In the genomic region with DNA sequence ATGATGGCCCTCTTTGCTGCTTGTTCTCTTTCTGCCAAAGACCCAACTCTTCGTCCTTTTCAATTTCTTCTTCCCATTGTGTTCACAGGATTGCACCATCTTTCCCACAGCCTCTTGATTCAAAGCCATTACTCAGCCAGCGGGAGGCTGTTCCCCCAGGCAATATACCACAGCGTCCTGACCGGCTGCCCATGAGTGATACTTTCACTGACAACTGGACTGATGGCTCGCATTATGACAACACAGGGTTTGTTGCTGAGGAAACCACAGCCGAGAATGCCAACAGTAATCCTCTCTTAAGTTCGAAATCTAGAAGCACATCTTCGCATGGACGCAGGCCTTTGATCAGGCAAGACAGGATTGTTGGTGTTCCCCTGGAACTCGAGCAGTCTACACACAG, we compare ENCODE assay signal across 14 cellular contexts.
DNase-seq lines count a peak whose midpoint lies in the region; ATAC-seq and TF ChIP-seq lines count a peak whose summit lies in the region.
"Had no signal": no experiment of that assay in that cellular context is flagged by ENCODE, and none has a peak within 500 bp of the region (broad histone marks: within the 10 kb centered on the region; RNA-seq: fewer than 3 reads in every experiment).

No MANE protein-coding gene starts in this region.

- POLR2A ChIA-PET in RWPE1 (lab: Yijun Ruan, JAX; ENCODE audit: low non-redundant PET), result no interaction called here
- POLR2A ChIA-PET in activated CD8-positive, alpha-beta T cell treated with anti-CD3 and anti-CD28 coated beads for 36 hours (lab: Charles Lee), result no interaction called here

- DNase-seq in LHCN-M2 (ENCODE audit: low read depth), result peak; percentile 73
- DNase-seq in RWPE1 (ENCODE audit: low spot score), result peak; percentile 30
- DNase-seq in fibroblast of gingiva (ENCODE audit: low read depth), result peak; percentile 79
- peak; percentile 32 for DNase-seq in renal cortical epithelial cell (ENCODE audit: low read depth)
- no peak for DNase-seq in activated CD8-positive, alpha-beta T cell treated with anti-CD3 and anti-CD28 coated beads for 36 hours
- DNase-seq: activated naive CD8-positive, alpha-beta T cell treated with anti-CD3 and anti-CD28 coated beads for 36 hours; CD4-positive, alpha-beta T cell; left lung; NCI-H1417 treated with DMSO at 0.1 percent for 48 hours; NCI-H510A treated with DMSO at 0.1 percent for 48 hours; SHP77 had no signal

- H3K27ac Mint-ChIP-seq in activated CD8-positive, alpha-beta T cell treated with anti-CD3 and anti-CD28 coated beads for 36 hours, result no peak overlapping the region
- H3K27ac Mint-ChIP-seq: activated naive CD8-positive, alpha-beta T cell treated with anti-CD3 and anti-CD28 coated beads for 36 hours; CD4-positive, alpha-beta T cell; nephron had no signal

- no peak for ATAC-seq in GM18870 (IDR thresholded peaks at IDR 0.05; ENCODE audit: unreplicated experiment)
- ATAC-seq in activated CD8-positive, alpha-beta T cell treated with anti-CD3 and anti-CD28 coated beads for 36 hours, result no peak
- ATAC-seq in GM18498 (IDR thresholded peaks at IDR 0.05; ENCODE audit: unreplicated experiment), result no peak
- ATAC-seq: left lung had no signal

- no peak for TF ChIP-seq CTCF in RWPE1 (conservative IDR thresholded peaks at IDR 0.05; ENCODE audit: low read depth)
- TF ChIP-seq CTCF in activated CD8-positive, alpha-beta T cell treated with anti-CD3 and anti-CD28 coated beads for 36 hours (IDR thresholded peaks at IDR 0.05), result no peak

- CTCF ChIA-PET in RWPE1 (lab: Yijun Ruan, JAX), result no interaction called here
- CTCF ChIA-PET in activated CD8-positive, alpha-beta T cell treated with anti-CD3 and anti-CD28 coated beads for 36 hours (lab: Charles Lee), result no interaction called here

- H3K4me1 Mint-ChIP-seq in activated CD8-positive, alpha-beta T cell treated with anti-CD3 and anti-CD28 coated beads for 36 hours (ENCODE audit: low read depth), result no peaks in the 10 kb centered on the region
- H3K4me1 Mint-ChIP-seq: activated naive CD8-positive, alpha-beta T cell treated with anti-CD3 and anti-CD28 coated beads for 36 hours had no signal

- no peaks in the 10 kb centered on the region for H3K36me3 Mint-ChIP-seq in activated CD8-positive, alpha-beta T cell treated with anti-CD3 and anti-CD28 coated beads for 36 hours (ENCODE audit: low read depth)
- H3K36me3 Mint-ChIP-seq: activated naive CD8-positive, alpha-beta T cell treated with anti-CD3 and anti-CD28 coated beads for 36 hours had no signal

- H3K4me3 Mint-ChIP-seq in activated CD8-positive, alpha-beta T cell treated with anti-CD3 and anti-CD28 coated beads for 36 hours, result no peak overlapping the region
- H3K4me3 Mint-ChIP-seq: activated naive CD8-positive, alpha-beta T cell treated with anti-CD3 and anti-CD28 coated beads for 36 hours; CD4-positive, alpha-beta T cell; nephron had no signal

- intact Hi-C loops in activated CD8-positive, alpha-beta T cell treated with anti-CD3 and anti-CD28 coated beads for 36 hours (cut with micrococcal nuclease), result no loop called here

- H3K9me3 Mint-ChIP-seq in activated CD8-positive, alpha-beta T cell treated with anti-CD3 and anti-CD28 coated beads for 36 hours, result no peaks in the 10 kb centered on the region
- H3K9me3 Mint-ChIP-seq: activated naive CD8-positive, alpha-beta T cell treated with anti-CD3 and anti-CD28 coated beads for 36 hours; CD4-positive, alpha-beta T cell; nephron had no signal

- no peaks in the 10 kb centered on the region for H3K27me3 Mint-ChIP-seq in activated CD8-positive, alpha-beta T cell treated with anti-CD3 and anti-CD28 coated beads for 36 hours
- H3K27me3 Mint-ChIP-seq: activated naive CD8-positive, alpha-beta T cell treated with anti-CD3 and anti-CD28 coated beads for 36 hours; CD4-positive, alpha-beta T cell had no signal

- H3K27ac ChIP-seq in RWPE1, result no peak overlapping the region
- H3K27ac ChIP-seq: left lung had no signal
